Comparison of ENCODE assay signal across 12 cellular contexts in the genomic region with DNA sequence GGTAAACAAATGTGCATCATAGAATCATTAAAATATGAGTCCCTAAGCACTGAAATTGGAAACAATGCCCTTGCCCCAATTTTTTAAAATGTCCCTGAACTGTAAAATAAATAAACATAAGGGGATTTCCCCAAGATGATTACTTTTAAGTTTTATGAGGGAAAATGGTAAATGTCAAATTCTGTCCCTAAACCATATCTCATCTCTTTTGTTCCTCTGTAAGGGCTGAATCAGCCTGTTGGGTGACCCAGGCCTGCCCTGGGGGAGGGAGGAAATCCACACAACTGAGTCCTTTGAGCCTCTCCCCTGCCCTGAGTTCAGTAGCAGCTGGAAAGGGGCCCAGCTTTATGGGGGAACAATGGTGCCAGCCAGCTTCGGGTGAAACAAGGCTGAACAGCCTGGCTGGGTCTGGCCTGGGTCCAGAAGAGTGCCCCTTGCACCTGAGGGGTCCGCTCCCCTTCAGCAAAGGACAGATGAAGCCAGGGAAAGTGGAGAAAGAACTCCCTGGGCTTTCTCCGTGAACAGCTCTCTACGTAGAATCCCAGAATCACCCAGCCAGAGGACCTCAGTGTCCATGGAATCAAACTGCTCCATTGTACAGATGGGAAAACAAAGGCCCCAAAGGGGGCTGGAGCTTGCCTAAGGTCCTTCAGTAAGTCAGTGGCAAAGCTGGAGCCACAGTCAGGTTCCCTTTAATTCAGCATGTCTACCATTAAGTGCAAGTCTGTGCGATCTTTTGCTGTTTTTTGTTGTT. TPM values are rescaled to one million over a fixed set of nuclear protein-coding genes. Genes with fewer than 3 reads are reported as not detected.
DNase-seq lines count a peak whose midpoint lies in the region; ATAC-seq and TF ChIP-seq lines count a peak whose summit lies in the region.
"Had no signal": no experiment of that assay in that cellular context is flagged by ENCODE, and none has a peak within 500 bp of the region (broad histone marks: within the 10 kb centered on the region; RNA-seq: fewer than 3 reads in every experiment).

No MANE protein-coding gene starts in this region.

- WGBS in tibial nerve, 2 donors, result 60 to 62% methylated on average over 5 of the region's 5 CpGs

- ATAC-seq in activated naive CD8-positive, alpha-beta T cell treated with anti-CD3 and anti-CD28 coated beads, Interleukin-2, amount 50 U/mL, for 24 hours, result peak; percentile 46
- ATAC-seq in central memory CD8-positive, alpha-beta T cell (replicated peaks; ENCODE audit: extremely low read depth, poor library complexity, severe bottlenecking), result no peak
- ATAC-seq in GM21528 (IDR thresholded peaks at IDR 0.05; ENCODE audit: low FRiP score, unreplicated experiment) (no peak), HG03175 (IDR thresholded peaks at IDR 0.05; ENCODE audit: unreplicated experiment) (no peak)

- TF ChIP-seq CTCF in tibial nerve (IDR thresholded peaks at IDR 0.05), result no peak

- peaks cover 17% of the 10 kb centered on the region for H3K4me1 Mint-ChIP-seq in activated naive CD8-positive, alpha-beta T cell treated with anti-CD3 and anti-CD28 coated beads, Interleukin-2, amount 50 U/mL, for 24 hours
- peaks cover 6% of the 10 kb centered on the region for H3K4me1 Mint-ChIP-seq in activated naive CD8-positive, alpha-beta T cell treated with anti-CD3 and anti-CD28 coated beads for 36 hours
- peaks cover 31% of the 10 kb centered on the region for H3K4me1 Mint-ChIP-seq in central memory CD8-positive, alpha-beta T cell

- H3K36me3 Mint-ChIP-seq in activated naive CD8-positive, alpha-beta T cell treated with anti-CD3 and anti-CD28 coated beads, Interleukin-2, amount 50 U/mL, for 24 hours (ENCODE audit: low read depth), result no peaks in the 10 kb centered on the region
- H3K36me3 Mint-ChIP-seq in activated naive CD8-positive, alpha-beta T cell treated with anti-CD3 and anti-CD28 coated beads for 36 hours, result no peaks in the 10 kb centered on the region
- H3K36me3 Mint-ChIP-seq in central memory CD8-positive, alpha-beta T cell (ENCODE audit: insufficient read depth), result peaks cover 8% of the 10 kb centered on the region

- H3K36me3 ChIP-seq in tibial nerve, result no peaks in the 10 kb centered on the region

- H3K4me3 Mint-ChIP-seq in activated naive CD8-positive, alpha-beta T cell treated with anti-CD3 and anti-CD28 coated beads, Interleukin-2, amount 50 U/mL, for 24 hours, result no peak overlapping the region
- H3K4me3 Mint-ChIP-seq in activated naive CD8-positive, alpha-beta T cell treated with anti-CD3 and anti-CD28 coated beads for 36 hours, result no peak overlapping the region
- no peak overlapping the region for H3K4me3 Mint-ChIP-seq in central memory CD8-positive, alpha-beta T cell

- peaks cover 0 to 25% (median 13%) of the 10 kb centered on the region in 4 donors for H3K4me1 ChIP-seq in tibial nerve

- H3K27me3 Mint-ChIP-seq in activated naive CD8-positive, alpha-beta T cell treated with anti-CD3 and anti-CD28 coated beads, Interleukin-2, amount 50 U/mL, for 24 hours, result no peaks in the 10 kb centered on the region
- no peaks in the 10 kb centered on the region for H3K27me3 Mint-ChIP-seq in activated naive CD8-positive, alpha-beta T cell treated with anti-CD3 and anti-CD28 coated beads for 36 hours
- no peaks in the 10 kb centered on the region for H3K27me3 Mint-ChIP-seq in central memory CD8-positive, alpha-beta T cell

- DNase-seq in activated naive CD8-positive, alpha-beta T cell treated with anti-CD3 and anti-CD28 coated beads, Interleukin-2, amount 50 U/mL, for 24 hours, result no peak
- no peak for DNase-seq in activated naive CD8-positive, alpha-beta T cell treated with anti-CD3 and anti-CD28 coated beads for 36 hours
- DNase-seq in central memory CD8-positive, alpha-beta T cell (ENCODE audit: low spot score in 2 of 2), result no peak
- DNase-seq in medulla oblongata (ENCODE audit: extremely low spot score) (peak; percentile 97), tibial nerve (ENCODE audit: low spot score in 2 of 2) (peak in 1 of 2 donors; percentile 22), SKM-1 treated with dmso at 0.1 percent for 144 hours (lab: John Stamatoyannopoulos, UW; ENCODE audit: unreplicated experiment) (no peak)
- DNase-seq: 8988T; NCI-H1105; NCI-H748 treated with DMSO at 0.1 percent for 48 hours; stimulated activated CD4-positive, alpha-beta T cell treated with anti-CD3 and anti-CD28 coated beads, Interleukin-12 subunit alpha, Interleukin-12 subunit beta, amount 100 ng/mL, for 4 hours had no signal

- H3K4me3 ChIP-seq in tibial nerve, result no peak overlapping the region

- H3K27me3 ChIP-seq in tibial nerve, result no peaks in the 10 kb centered on the region

- peak; percentile 20 to 78 for TF ChIP-seq EP300 in tibial nerve (IDR thresholded peaks at IDR 0.05)

- no peaks in the 10 kb centered on the region for H3K9me3 ChIP-seq in tibial nerve

- no peaks in the 10 kb centered on the region for H3K9me3 Mint-ChIP-seq in activated naive CD8-positive, alpha-beta T cell treated with anti-CD3 and anti-CD28 coated beads, Interleukin-2, amount 50 U/mL, for 24 hours
- H3K9me3 Mint-ChIP-seq in activated naive CD8-positive, alpha-beta T cell treated with anti-CD3 and anti-CD28 coated beads for 36 hours, result no peaks in the 10 kb centered on the region
- H3K9me3 Mint-ChIP-seq in central memory CD8-positive, alpha-beta T cell, result no peaks in the 10 kb centered on the region

- peak overlapping the region; percentile 17 to 88 (median 74) for H3K27ac ChIP-seq in tibial nerve

- no peak overlapping the region for H3K27ac Mint-ChIP-seq in activated naive CD8-positive, alpha-beta T cell treated with anti-CD3 and anti-CD28 coated beads, Interleukin-2, amount 50 U/mL, for 24 hours
- H3K27ac Mint-ChIP-seq in activated naive CD8-positive, alpha-beta T cell treated with anti-CD3 and anti-CD28 coated beads for 36 hours, result no peak overlapping the region
- peak overlapping the region; percentile 57 for H3K27ac Mint-ChIP-seq in central memory CD8-positive, alpha-beta T cell (ENCODE audit: low read depth)

- no peak for TF ChIP-seq POLR2A in tibial nerve (IDR thresholded peaks at IDR 0.05)

RNA-seq across cellular contexts. Expression of gene ITCH, which starts 28.2 kb away (rescaled TPM):
- total RNA-seq in activated naive CD8-positive, alpha-beta T cell treated with anti-CD3 and anti-CD28 coated beads for 36 hours, result 10 to 100 TPM; 45.1 to 55.2 TPM
- 10 to 100 TPM; 48.4 to 85.4 (median 62.8) TPM for total RNA-seq in tibial nerve

RNA-seq across cellular contexts. Expression of gene AHCY, which starts 31.7 kb away (rescaled TPM):
- 100 to 1,000 TPM; 245 to 254 TPM for total RNA-seq in activated naive CD8-positive, alpha-beta T cell treated with anti-CD3 and anti-CD28 coated beads for 36 hours
- total RNA-seq in tibial nerve, result 100 to 1,000 TPM in 1 of 4 donors, 10 to 100 TPM in 3; 77.8 to 110 (median 83.1) TPM
